Comparison of ENCODE assay signal across 1 cellular context in genomic region chr6:27139753-27140522, GRCh38.
TF ChIP-seq lines count a peak whose summit lies in the region.

No MANE protein-coding gene starts in this region.

TF ChIP-seq in K562, 482 proteins besides CTCF, POLR2A, EP300 and RAD21 (continued from another document and continues in another):
- TF ChIP-seq CREB3 (tag; conservative IDR thresholded peaks at IDR 0.05; ENCODE audit: low read depth) (no peak), IRF1 (CRISPR knock-in tag; IDR thresholded peaks at IDR 0.05; ENCODE audit: borderline replicate concordance) (no peak), SRSF1 (IDR thresholded peaks at IDR 0.05; ENCODE audit: low read depth, low read length) (no peak), HCFC1 (IDR thresholded peaks at IDR 0.05; ENCODE audit: low read depth, low read length) (no peak), ZNF24 (IDR thresholded peaks at IDR 0.05) (no peak), NR1H2 (CRISPR knock-in tag; IDR thresholded peaks at IDR 0.05) (no peak), PTTG1 (tag; IDR thresholded peaks at IDR 0.05; ENCODE audit: low read depth) (no peak), FOS (IDR thresholded peaks at IDR 0.05; ENCODE audit: extremely low read depth, insufficient read length) (no peak), ZFX (CRISPR knock-in tag; IDR thresholded peaks at IDR 0.05) (peak; percentile 59; the same call in 1 of the 2 replicates), SFPQ (IDR thresholded peaks at IDR 0.05; ENCODE audit: low read depth, low read length) (no peak), PHF8 (IDR thresholded peaks at IDR 0.05; ENCODE audit: borderline replicate concordance, low read length) (no peak), ZNF324 (CRISPR knock-in tag; IDR thresholded peaks at IDR 0.05) (no peak), ZFP91 (CRISPR knock-in tag; IDR thresholded peaks at IDR 0.05) (no peak), CBX8 (IDR thresholded peaks at IDR 0.05; ENCODE audit: borderline replicate concordance, extremely low read depth, low read depth, low read length, poor library complexity, severe bottlenecking) (no peak), ZNF592 (IDR thresholded peaks at IDR 0.05) (no peak), ARID4B (CRISPR knock-in tag; IDR thresholded peaks at IDR 0.05) (no peak), RBM15 (IDR thresholded peaks at IDR 0.05; ENCODE audit: insufficient read depth, low read length) (no peak), SRSF3 (IDR thresholded peaks at IDR 0.05; ENCODE audit: insufficient read depth, low read length) (no peak), SRSF7 (optimal IDR thresholded peaks at IDR 0.05; ENCODE audit: low read depth, low read length) (no peak), ZZZ3 (IDR thresholded peaks at IDR 0.05) (no peak), MED1 (CRISPR knock-in tag; IDR thresholded peaks at IDR 0.05; ENCODE audit: borderline replicate concordance) (no peak), MITF (IDR thresholded peaks at IDR 0.05) (no peak), ARHGAP35 (IDR thresholded peaks at IDR 0.05; ENCODE audit: partially characterized antibody) (no peak), CAMTA2 (CRISPR knock-in tag; conservative IDR thresholded peaks at IDR 0.05) (no peak), ATF6 (CRISPR knock-in tag; IDR thresholded peaks at IDR 0.05) (no peak), ZBTB5 (IDR thresholded peaks at IDR 0.05) (no peak), YY1 (IDR thresholded peaks at IDR 0.05; ENCODE audit: borderline replicate concordance in 1 of 3, control insufficient read depth in 1 of 3, extremely low read depth in 1 of 3, insufficient read depth in 3 of 3, insufficient read length in 1 of 3, insufficient replicate concordance in 2 of 3, low read depth in 1 of 3, low read length in 2 of 3) (peak in 1 of 3 experiments; percentile 25), SETDB1 (IDR thresholded peaks at IDR 0.05; ENCODE audit: low read length) (no peak), ZNF174 (CRISPR knock-in tag; IDR thresholded peaks at IDR 0.05) (no peak), ZNF778 (CRISPR knock-in tag; IDR thresholded peaks at IDR 0.05) (no peak), SRSF9 (IDR thresholded peaks at IDR 0.05; ENCODE audit: borderline replicate concordance, low read depth, low read length) (no peak), SMAD1 (IDR thresholded peaks at IDR 0.05; ENCODE audit: low read depth, low read length, partially characterized antibody) (no peak), NR0B1 (IDR thresholded peaks at IDR 0.05; ENCODE audit: partially characterized antibody) (no peak), KLF13 (tag; IDR thresholded peaks at IDR 0.05; ENCODE audit: borderline replicate concordance, low read depth) (no peak), ZNF23 (CRISPR knock-in tag; IDR thresholded peaks at IDR 0.05) (no peak)
